10 cellular contexts compared by ENCODE assay signal in genomic region chr2:182867411-182868048, GRCh38. TPM values are rescaled to one million over a fixed set of nuclear protein-coding genes. Genes with fewer than 3 reads are reported as not detected.
DNase-seq lines count a peak whose midpoint lies in the region; ATAC-seq and TF ChIP-seq lines count a peak whose summit lies in the region.
"Had no signal": no experiment of that assay in that cellular context is flagged by ENCODE, and none has a peak within 500 bp of the region (broad histone marks: within the 10 kb centered on the region; RNA-seq: fewer than 3 reads in every experiment).

No MANE protein-coding gene starts in this region.

- H3K9me3 ChIP-seq in fibroblast of lung (ENCODE audit: control insufficient read depth, insufficient read depth, low read depth, low read length) = no peaks in the 10 kb centered on the region
- H3K9me3 ChIP-seq in effector memory CD4-positive, alpha-beta T cell (ENCODE audit: control insufficient read depth, low read length) = no peaks in the 10 kb centered on the region

- peaks cover 47% of the 10 kb centered on the region for H3K4me1 Mint-ChIP-seq in osteocyte (ENCODE audit: unreplicated experiment)

- H4K20me1 ChIP-seq in fibroblast of lung (ENCODE audit: control insufficient read depth, extremely low read depth, insufficient read depth, low read length) = no peaks in the 10 kb centered on the region

- H3K4me3 ChIP-seq in BJ (ENCODE audit: low read depth, low read length) = peak overlapping the region; percentile 44
- H3K4me3 ChIP-seq in fibroblast of lung (replicated peaks in 1 of 4; ENCODE audit: control extremely low read depth in 1 of 4, insufficient read depth in 1 of 4, low read depth in 3 of 4, low read length in 4 of 4) = peak overlapping the region; percentile 51 to 67 (median 66)
- H3K4me3 ChIP-seq in effector memory CD4-positive, alpha-beta T cell (ENCODE audit: insufficient read depth, low read depth, low read length, poor library complexity, severe bottlenecking) = no peak overlapping the region

- H3K9me3 Mint-ChIP-seq in osteocyte (ENCODE audit: unreplicated experiment) = no peaks in the 10 kb centered on the region
- H3K9me3 Mint-ChIP-seq: activated T-helper 2 cell treated with anti-CD3 and anti-CD28 coated beads, Interferon-gamma antibody, Interleukin-2, Interleukin-4, amounts not matched to agents 10 μg/mL and 5 μg/mL and 100 μg/mL, durations not matched to agents 14 hours and 24 hours and 36 hours had no signal

- no peaks in the 10 kb centered on the region for H3K79me2 ChIP-seq in fibroblast of lung (ENCODE audit: control insufficient read depth, insufficient read depth, low read length)

- H3K27ac ChIP-seq in fibroblast of lung (ENCODE audit: insufficient read depth, low read length) = no peak overlapping the region
- no peak overlapping the region for H3K27ac ChIP-seq in effector memory CD4-positive, alpha-beta T cell (ENCODE audit: insufficient read depth, low read length, poor library complexity, severe bottlenecking)
- H3K27ac ChIP-seq: RWPE1 had no signal

- TF ChIP-seq CTCF in BJ (IDR thresholded peaks at IDR 0.05; ENCODE audit: insufficient read depth, low read depth, low read length) (no peak), fibroblast of lung (conservative IDR thresholded peaks at IDR 0.05 in 1 of 2, IDR thresholded peaks at IDR 0.05 in 1 of 2; ENCODE audit: low read depth in 1 of 2, low read length in 2 of 2) (no peak), osteocyte (IDR thresholded peaks at IDR 0.05) (no peak)

- DNase-seq in BJ (ENCODE audit: low read depth) (no peak), NCI-H2227 (lab: John Stamatoyannopoulos, UW; ENCODE audit: unreplicated experiment) (peak; percentile 46), fibroblast of lung (ENCODE audit: low read depth in 2 of 2) (no peak), osteocyte (ENCODE audit: extremely low spot score, unreplicated experiment) (no peak), COLO668 (lab: John Stamatoyannopoulos, UW; ENCODE audit: unreplicated experiment) (no peak), T1000 (lab: John Stamatoyannopoulos, UW) (no peak)
- DNase-seq in effector memory CD4-positive, alpha-beta T cell = no peak

- H3K27me3 ChIP-seq in BJ (ENCODE audit: control insufficient read depth, insufficient read depth, low read length) = no peaks in the 10 kb centered on the region
- no peaks in the 10 kb centered on the region for H3K27me3 ChIP-seq in fibroblast of lung (ENCODE audit: control insufficient read depth, insufficient read depth, low read length)
- H3K27me3 ChIP-seq in effector memory CD4-positive, alpha-beta T cell (replicated peaks; ENCODE audit: control insufficient read depth, insufficient read depth, low read length, poor library complexity, severe bottlenecking) = peaks cover 4% of the 10 kb centered on the region

- peak overlapping the region; percentile 76 for H3K4me3 Mint-ChIP-seq in osteocyte (ENCODE audit: unreplicated experiment)

- H2AFZ ChIP-seq in fibroblast of lung (ENCODE audit: low read length) = peak overlapping the region; percentile 95

- H3K36me3 ChIP-seq in BJ (ENCODE audit: control insufficient read depth, insufficient read depth, low read length) = no peaks in the 10 kb centered on the region
- no peaks in the 10 kb centered on the region for H3K36me3 ChIP-seq in fibroblast of lung (ENCODE audit: control insufficient read depth, insufficient read depth, low read length)
- H3K36me3 ChIP-seq in effector memory CD4-positive, alpha-beta T cell (ENCODE audit: control insufficient read depth, insufficient read depth, low read length) = no peaks in the 10 kb centered on the region

- H3K36me3 Mint-ChIP-seq in osteocyte (ENCODE audit: unreplicated experiment) = no peaks in the 10 kb centered on the region

- CTCF ChIA-PET in BJ (lab: Yijun Ruan, JAX) = interaction anchor here (1.3 kb wide), 1 partner anchor 25 kb away, joined by 4 read pairs; no protein-coding TSS in a partner anchor

- peak overlapping the region; percentile 31 for H3K9ac ChIP-seq in fibroblast of lung (ENCODE audit: insufficient read depth, low read length)

- no peaks in the 10 kb centered on the region for H3K4me1 ChIP-seq in fibroblast of lung (ENCODE audit: control insufficient read depth, extremely low read depth, insufficient read depth, low read length)
- H3K4me1 ChIP-seq in effector memory CD4-positive, alpha-beta T cell (ENCODE audit: control insufficient read depth, insufficient read depth, low read length, poor library complexity, severe bottlenecking) = peaks cover 9% of the 10 kb centered on the region

- no peak for ATAC-seq in GM18519 (IDR thresholded peaks at IDR 0.05; ENCODE audit: low FRiP score, unreplicated experiment)

- H3K27ac Mint-ChIP-seq in osteocyte (ENCODE audit: unreplicated experiment) = peak overlapping the region; percentile 66
- H3K27ac Mint-ChIP-seq: activated T-helper 2 cell treated with anti-CD3 and anti-CD28 coated beads, Interferon-gamma antibody, Interleukin-2, Interleukin-4, amounts not matched to agents 10 μg/mL and 5 μg/mL and 100 μg/mL, durations not matched to agents 14 hours and 24 hours and 36 hours had no signal

- H3K27me3 Mint-ChIP-seq in osteocyte (ENCODE audit: unreplicated experiment) = peaks cover 15% of the 10 kb centered on the region

- POLR2A ChIA-PET in BJ (lab: Charles Lee) = no interaction called here

- peak overlapping the region; percentile 93 for H3K4me2 ChIP-seq in fibroblast of lung (ENCODE audit: extremely low read depth, insufficient read depth, low read length)

RNA-seq across cellular contexts. Expression of gene FRZB, which starts 1.1 kb away (rescaled TPM):
- polyA plus RNA-seq in BJ (2011; rRNA removed) (0.23 and 0.28 TPM in 2 replicates), fibroblast of lung (1.4 and 1.5 TPM in 2 replicates)
- not detected in 2 replicates for polyA minus RNA-seq in BJ (2011; rRNA and poly(A)+ RNA removed)
- total RNA-seq in fibroblast of lung (2.0 and 5.6 TPM in 2 replicates), osteocyte (46.6 and 47.3 TPM in 2 replicates)
- polyA plus RNA-seq in fibroblast of lung (2012) = 0.93 and 1.1 TPM in 2 replicates
- polyA minus RNA-seq in fibroblast of lung (ENCODE audit: low replicate concordance) = 0.35 TPM in 1 of 2 replicates, not detected in the other
- total RNA-seq: activated T-helper 2 cell treated with anti-CD3 and anti-CD28 coated beads, Interferon-gamma antibody, Interleukin-2, Interleukin-4, amounts not matched to agents 10 μg/mL and 5 μg/mL and 100 μg/mL, durations not matched to agents 14 hours and 24 hours and 36 hours had no signal
